In the genomic region with DNA sequence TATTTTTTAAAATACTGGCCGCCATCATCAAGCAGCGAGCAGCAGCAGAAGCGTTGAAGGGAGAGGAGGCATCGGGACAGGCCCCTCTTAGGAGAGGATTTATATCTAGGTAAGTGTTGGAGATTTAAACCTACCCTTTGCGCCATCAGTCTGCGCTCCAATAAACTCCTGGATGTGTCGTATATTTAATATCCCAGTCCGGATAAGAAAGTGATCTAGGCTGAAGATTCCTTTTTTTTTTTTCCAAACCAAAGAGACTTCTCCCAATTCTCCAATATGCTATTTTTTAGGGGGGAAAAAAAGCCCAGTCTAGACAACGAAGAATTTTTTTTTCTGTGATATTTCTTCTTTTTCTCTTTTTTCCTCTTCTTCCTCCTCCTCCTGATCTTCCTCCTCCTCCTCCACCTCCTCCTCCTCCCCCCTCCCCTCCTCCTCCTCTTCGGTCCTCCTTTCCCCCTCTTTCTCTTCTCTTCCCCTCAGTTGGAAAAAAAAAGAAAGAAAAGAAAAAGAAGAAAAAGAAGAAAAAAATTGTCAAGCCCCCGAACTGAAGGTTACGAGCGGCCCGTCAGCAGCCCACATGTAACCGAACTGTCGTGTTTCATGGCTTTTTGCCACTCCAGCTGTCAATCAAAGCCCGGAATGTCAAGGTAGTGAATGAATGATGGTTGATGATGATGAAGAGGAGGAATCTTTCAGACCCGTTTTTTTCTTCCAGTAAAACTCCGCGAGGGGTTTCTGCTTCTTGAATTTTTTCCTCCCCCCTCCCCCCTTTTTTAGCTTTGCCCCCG, we compare ENCODE assay signal across 8 cellular contexts. TPM values are rescaled to one million over a fixed set of nuclear protein-coding genes. Genes with fewer than 3 reads are reported as not detected.
A peak's percentile ranks its signal among the peaks of the same experiment; 100 is the strongest.
DNase-seq lines count a peak whose midpoint lies in the region; ATAC-seq and TF ChIP-seq lines count a peak whose summit lies in the region.

No MANE protein-coding gene starts in this region.

- H2AFZ ChIP-seq in parathyroid adenoma: peak overlapping the region; percentile 88

- H3K27ac ChIP-seq in parathyroid adenoma: peak overlapping the region; percentile 95

- H3K4me3 Mint-ChIP-seq in T-helper 17 cell: peak overlapping the region; percentile 95

- H3K36me3 Mint-ChIP-seq in T-helper 17 cell (ENCODE audit: low read depth): peaks cover 11% of the 10 kb centered on the region

- peak overlapping the region; percentile 72 for H3K27ac Mint-ChIP-seq in T-helper 17 cell

- H3K27me3 ChIP-seq in parathyroid adenoma (ENCODE audit: control insufficient read depth, insufficient read depth, low read length): no peaks in the 10 kb centered on the region

- ATAC-seq in HG02885 (IDR thresholded peaks at IDR 0.05; ENCODE audit: poor library complexity, unreplicated experiment) (peak; percentile 4), T-helper 17 cell (no peak), GM18502 (IDR thresholded peaks at IDR 0.05; ENCODE audit: poor library complexity, unreplicated experiment) (no peak), GM18907 (IDR thresholded peaks at IDR 0.05; ENCODE audit: unreplicated experiment) (no peak)

- H3K4me2 ChIP-seq in parathyroid adenoma (ENCODE audit: low read length): peak overlapping the region; percentile 86

- H3K9me3 ChIP-seq in T-helper 17 cell (ENCODE audit: control insufficient read depth, low read length, poor library complexity, severe bottlenecking): no peaks in the 10 kb centered on the region
- H3K9me3 ChIP-seq in parathyroid adenoma (ENCODE audit: control insufficient read depth, low read length): no peaks in the 10 kb centered on the region

- H3K27me3 Mint-ChIP-seq in T-helper 17 cell: peaks cover 71% of the 10 kb centered on the region

- peaks cover 36% of the 10 kb centered on the region for H3K4me1 Mint-ChIP-seq in T-helper 17 cell

- DNase-seq in DMS53 treated with DMSO at 0.1 percent for 48 hours (lab: John Stamatoyannopoulos, UW; ENCODE audit: unreplicated experiment) (peak; percentile 21), T-helper 17 cell (no peak), fibroblast of mammary gland (ENCODE audit: low read depth) (peak; percentile 80), NCI-H2196 treated with DMSO at 0.1 percent for 48 hours (lab: John Stamatoyannopoulos, UW; ENCODE audit: unreplicated experiment) (no peak)

- no peaks in the 10 kb centered on the region for H3K79me2 ChIP-seq in parathyroid adenoma

- H3K4me3 ChIP-seq in fibroblast of mammary gland (ENCODE audit: control insufficient read depth, low read depth, low read length) (peak overlapping the region; percentile 76), parathyroid adenoma (ENCODE audit: low read depth, low read length) (peak overlapping the region; percentile 88)

- TF ChIP-seq CTCF in fibroblast of mammary gland (conservative IDR thresholded peaks at IDR 0.05; ENCODE audit: control insufficient read depth, insufficient read depth, low read depth, low read length) (no peak), parathyroid adenoma (IDR thresholded peaks at IDR 0.05) (no peak)

- H3K36me3 ChIP-seq in parathyroid adenoma (ENCODE audit: control insufficient read depth, insufficient read depth, low read length): no peaks in the 10 kb centered on the region

- peak overlapping the region; percentile 61 for H3K9ac ChIP-seq in parathyroid adenoma

- no peaks in the 10 kb centered on the region for H3K4me1 ChIP-seq in parathyroid adenoma

RNA-seq across cellular contexts. Expression of a gene that starts 0.8 kb away (rescaled TPM):
- not detected for total RNA-seq in T-helper 17 cell

Comparison
In these comparisons a context has a peak if more than half of its experiments do, and no peak if none do; other contexts are left out.
1. DNase-seq: peak in DMS53 treated with DMSO at 0.1 percent for 48 hours (single experiment) and fibroblast of mammary gland (single experiment); none in T-helper 17 cell (0 of 3) and NCI-H2196 treated with DMSO at 0.1 percent for 48 hours (single experiment).